In genomic region chr4:175457956-175458355, GRCh38 we compare ENCODE assay signal across 23 cellular contexts.
"Had no signal": no experiment of that assay in that cellular context is flagged by ENCODE, and none has a peak within 500 bp of the region (broad histone marks: within the 10 kb centered on the region; RNA-seq: fewer than 3 reads in every experiment).

No MANE protein-coding gene starts in this region.

- DNase-seq: islet precursor cell; left lung; midbrain; mucosa of descending colon; naive thymus-derived CD4-positive, alpha-beta T cell; ovary; right lobe of liver; stimulated activated CD4-positive, alpha-beta T cell treated with anti-CD3 and anti-CD28 coated beads, Interleukin-1b, Interleukin-23, amount 100 ng/mL, for 48 hours; stimulated activated CD4-positive, alpha-beta T cell treated with anti-CD3 and anti-CD28 coated beads, Interleukin-2, amount 100 ng/mL, for 48 hours; stimulated activated CD4-positive, alpha-beta T cell treated with anti-CD3 and anti-CD28 coated beads, Interleukin-4, amount 100 ng/mL, for 4 hours; stimulated activated CD8-positive, alpha-beta memory T cell treated with anti-CD3 and anti-CD28 coated beads, Interleukin-4, amount 100 ng/mL, for 48 hours; stimulated activated naive CD4-positive, alpha-beta T cell treated with Interleukin-2 at 50 U/mL for 16 hours; stimulated activated naive CD8-positive, alpha-beta T cell treated with anti-CD3 and anti-CD28 coated beads, Interleukin-15, amount 100 ng/mL, for 72 hours; substantia nigra; upper lobe of left lung had no signal

- H3K4me1 ChIP-seq: left lung, right atrium auricular region, right lobe of liver, tibial nerve, upper lobe of left lung, vagina had no signal

- H3K79me2 ChIP-seq: hepatocyte had no signal

- H3K4me2 ChIP-seq: hepatocyte, smooth muscle cell had no signal

- H3K9me3 ChIP-seq: ovary, right lobe of liver, vagina had no signal

- ATAC-seq: left lung; mucosa of descending colon; naive thymus-derived CD4-positive, alpha-beta T cell; natural killer cell treated with Interleukin-12 subunit alpha and Interleukin-12 subunit beta and Interleukin-15 and Interleukin-18, amount 100 ng/mL, for 72 hours; right lobe of liver; stimulated activated memory B cell treated with anti-CD40 and anti-IgM and Interleukin-4, amounts not matched to agents 10 μg/mL and 1 μg/mL and 100 μg/mL, for 72 hours; stimulated activated naive CD8-positive, alpha-beta T cell treated with anti-CD3 and anti-CD28 coated beads, Interleukin-15, amount 100 ng/mL, for 72 hours had no signal

- H3K4me3 ChIP-seq: hepatocyte, left lung, lung, mucosa of descending colon, ovary, right atrium auricular region, right lobe of liver, smooth muscle cell, tibial nerve, upper lobe of left lung, vagina had no signal

- H2AFZ ChIP-seq: hepatocyte had no signal

- H3K36me3 ChIP-seq: left lung, ovary, right atrium auricular region, right lobe of liver, tibial nerve, upper lobe of left lung, vagina had no signal

- H3K27ac ChIP-seq: hepatocyte, left lung, ovary, right atrium auricular region, right lobe of liver, tibial nerve, upper lobe of left lung, vagina had no signal

- H3K27me3 ChIP-seq: hepatocyte, left lung, ovary, right atrium auricular region, right lobe of liver, tibial nerve, upper lobe of left lung, vagina had no signal
